ENCODE assay signal across 1 cellular context in the genomic region with DNA sequence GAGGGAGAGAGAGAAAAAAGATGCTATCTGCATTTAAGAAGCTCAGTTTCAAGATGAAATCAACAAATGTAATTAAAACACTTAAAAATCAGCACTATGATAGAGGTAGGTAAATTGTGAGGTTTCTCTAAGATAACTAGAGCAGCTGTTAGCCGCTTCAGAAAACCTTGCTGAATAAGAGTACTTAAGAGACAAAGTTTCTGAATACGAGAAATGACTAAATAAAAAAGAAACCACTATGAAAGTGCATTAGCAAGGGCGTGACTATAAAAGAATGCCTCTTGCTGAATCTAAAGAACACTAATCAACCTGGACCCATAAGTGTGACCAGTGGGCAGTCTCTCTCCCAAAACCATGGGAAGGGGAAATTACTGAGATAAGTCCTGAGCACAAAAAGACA.
TF ChIP-seq lines count a peak whose summit lies in the region.

No MANE protein-coding gene starts in this region.

TF ChIP-seq in GM12878, 131 proteins besides CTCF, POLR2A, EP300 and RAD21:
- TF ChIP-seq ZNF384 (IDR thresholded peaks at IDR 0.05; ENCODE audit: borderline replicate concordance, low read depth, low read length) (0 out of 2 replicates have a peak, but pooled peaks have one; percentile 24), CHD2 (IDR thresholded peaks at IDR 0.05; ENCODE audit: borderline replicate concordance, low read depth, low read length) (no peak), ZNF217 (IDR thresholded peaks at IDR 0.05) (0 out of 2 replicates have a peak, but pooled peaks have one; percentile 24)
